ENCODE assay signal across 10 cellular contexts in genomic region chr7:44258423-44258760, GRCh38. TPM values are rescaled to one million over a fixed set of nuclear protein-coding genes. Genes with fewer than 3 reads are reported as not detected.
DNase-seq lines count a peak whose midpoint lies in the region; ATAC-seq and TF ChIP-seq lines count a peak whose summit lies in the region.
"Had no signal": no experiment of that assay in that cellular context is flagged by ENCODE, and none has a peak within 500 bp of the region (broad histone marks: within the 10 kb centered on the region; RNA-seq: fewer than 3 reads in every experiment).

No MANE protein-coding gene starts in this region.

- H3K36me3 ChIP-seq in left ventricle myocardium inferior (no peaks in the 10 kb centered on the region), lung (ENCODE audit: control insufficient read depth in 2 of 2, insufficient read depth in 2 of 2, low read length in 2 of 2) (no peaks in the 10 kb centered on the region), sigmoid colon (no peaks in the 10 kb centered on the region)

- H3K9me3 ChIP-seq in left ventricle myocardium inferior (replicated peaks): no peaks in the 10 kb centered on the region
- H3K9me3 ChIP-seq in lung (ENCODE audit: control insufficient read depth in 2 of 2, insufficient read depth in 1 of 2, low read length in 1 of 2): no peaks in the 10 kb centered on the region
- no peaks in the 10 kb centered on the region for H3K9me3 ChIP-seq in sigmoid colon

- peaks cover 31% of the 10 kb centered on the region for H3K4me1 Mint-ChIP-seq in activated naive CD8-positive, alpha-beta T cell (ENCODE audit: low read depth)
- peaks cover 16% of the 10 kb centered on the region for H3K4me1 Mint-ChIP-seq in type B pancreatic cell (ENCODE audit: unreplicated experiment)

- H3K4me3 ChIP-seq in left ventricle myocardium inferior (no peak overlapping the region), lung (no peak overlapping the region), sigmoid colon (no peak overlapping the region)

- no peaks in the 10 kb centered on the region for H3K9me3 Mint-ChIP-seq in activated naive CD8-positive, alpha-beta T cell (ENCODE audit: low read depth)
- H3K9me3 Mint-ChIP-seq in type B pancreatic cell: no peaks in the 10 kb centered on the region

- H3K27me3 Mint-ChIP-seq in activated naive CD8-positive, alpha-beta T cell: no peaks in the 10 kb centered on the region
- H3K27me3 Mint-ChIP-seq in type B pancreatic cell: no peaks in the 10 kb centered on the region

- intact Hi-C loops in left ventricle myocardium inferior (cut with micrococcal nuclease): no loop called here
- intact Hi-C loops in Right ventricle myocardium superior (cut with DNase I): no loop called here
- intact Hi-C loops in sigmoid colon (cut with DNase I): no loop called here

- TF ChIP-seq CTCF in left ventricle myocardium inferior (IDR thresholded peaks at IDR 0.05; ENCODE audit: borderline replicate concordance) (no peak), lung (IDR thresholded peaks at IDR 0.05; ENCODE audit: control extremely low read depth, extremely low read depth) (no peak), type B pancreatic cell (conservative IDR thresholded peaks at IDR 0.05) (no peak), sigmoid colon (IDR thresholded peaks at IDR 0.05) (no peak)

- H3K4me1 ChIP-seq in left ventricle myocardium inferior (peaks cover 82% of the 10 kb centered on the region), lung (ENCODE audit: control insufficient read depth in 2 of 2, insufficient read depth in 2 of 2, low read length in 2 of 2) (peaks cover 20 to 28% of the 10 kb centered on the region in 2 donors), sigmoid colon (peaks cover 0 to 26% (median 20%) of the 10 kb centered on the region in 4 donors)

- WGBS in lung, 2 donors: 77 to 99% methylated on average over 4 of the region's 4 CpGs
- 67 to 87% methylated on average over 4 of the region's 4 CpGs for WGBS in sigmoid colon, 2 donors

- TF ChIP-seq POLR2A in sigmoid colon (IDR thresholded peaks at IDR 0.05): no peak

- peak overlapping the region; percentile 92 for H3K27ac ChIP-seq in left ventricle myocardium inferior (replicated peaks)
- H3K27ac ChIP-seq in lung (ENCODE audit: low read depth in 1 of 2, low read length in 1 of 2): peak overlapping the region; percentile 50 to 81
- peak overlapping the region in 2 of 4 donors; percentile 32 to 69 for H3K27ac ChIP-seq in sigmoid colon

- ATAC-seq in Right ventricle myocardium superior (ENCODE audit: poor library complexity): no peak
- ATAC-seq in lung (ENCODE audit: insufficient read depth, low FRiP score): no peak

- TF ChIP-seq EP300 in sigmoid colon (IDR thresholded peaks at IDR 0.05): no peak

- H3K4me3 Mint-ChIP-seq in activated naive CD8-positive, alpha-beta T cell: peak overlapping the region; percentile 56
- peak overlapping the region; percentile 6 for H3K4me3 Mint-ChIP-seq in type B pancreatic cell

- peak overlapping the region; percentile 94 for H3K27ac Mint-ChIP-seq in activated naive CD8-positive, alpha-beta T cell
- peak overlapping the region; percentile 31 for H3K27ac Mint-ChIP-seq in type B pancreatic cell

- no peaks in the 10 kb centered on the region for H3K27me3 ChIP-seq in left ventricle myocardium inferior (ENCODE audit: low read depth)
- no peaks in the 10 kb centered on the region for H3K27me3 ChIP-seq in lung (ENCODE audit: control insufficient read depth, insufficient read depth)
- peaks cover 0 to 4% (median 0%) of the 10 kb centered on the region in 3 donors for H3K27me3 ChIP-seq in sigmoid colon

- no peaks in the 10 kb centered on the region for H3K36me3 Mint-ChIP-seq in activated naive CD8-positive, alpha-beta T cell
- H3K36me3 Mint-ChIP-seq in type B pancreatic cell: no peaks in the 10 kb centered on the region

- DNase-seq in left ventricle myocardium inferior: no peak
- no peak for DNase-seq in Right ventricle myocardium superior
- DNase-seq in lung (ENCODE audit: low spot score): no peak
- no peak for DNase-seq in type B pancreatic cell (ENCODE audit: extremely low spot score, unreplicated experiment)
- DNase-seq in islet precursor cell: no peak
- DNase-seq in sigmoid colon: no peak
- no peak for DNase-seq in DMS114 treated with DMSO at 0.1 percent for 48 hours (lab: John Stamatoyannopoulos, UW; ENCODE audit: unreplicated experiment)
- DNase-seq: hippocampal formation, NCI-H510A had no signal

RNA-seq across cellular contexts. Expression of gene YKT6, which starts 57.6 kb away (rescaled TPM):
- 53.3 TPM for total RNA-seq in left ventricle myocardium inferior
- total RNA-seq in Right ventricle myocardium superior: 48.9 TPM
- total RNA-seq in lung: 10 to 100 TPM; 28.4 to 74.0 TPM
- 10 to 100 TPM; 37.9 to 82.1 TPM for polyA plus RNA-seq in lung
- 82.4 and 97.4 TPM in 2 replicates for total RNA-seq in type B pancreatic cell (ENCODE audit: low replicate concordance)
- total RNA-seq in sigmoid colon: 10 to 100 TPM; 39.2 to 50.1 (median 44.5) TPM
- 10 to 100 TPM; 63.1 to 95.5 (median 73.3) TPM for polyA plus RNA-seq in sigmoid colon
